ENCODE assay signal across 33 cellular contexts in genomic region chr13:21691500-21691899, GRCh38. TPM values are rescaled to one million over a fixed set of nuclear protein-coding genes. Genes with fewer than 3 reads are reported as not detected.
"Had no signal": no experiment of that assay in that cellular context is flagged by ENCODE, and none has a peak within 500 bp of the region (broad histone marks: within the 10 kb centered on the region; RNA-seq: fewer than 3 reads in every experiment).

No MANE protein-coding gene starts in this region.

- H3K4me3 ChIP-seq: adrenal gland, ascending aorta, body of pancreas, breast epithelium, cardiac muscle cell had no signal

- DNase-seq: activated effector memory CD4-positive, alpha-beta T cell treated with anti-CD3 and anti-CD28 coated beads, Interleukin-2, amount 50 U/mL, for 16 hours; activated effector memory CD4-positive, alpha-beta T cell treated with Interleukin-2 at 50 U/mL for 16 hours; activated gamma-delta T cell; activated gamma-delta T cell treated with Interleukin-2 at 50 U/mL for 16 hours; activated naive CD4-positive, alpha-beta T cell; activated naive CD4-positive, alpha-beta T cell treated with anti-CD3 and anti-CD28 coated beads for 36 hours; activated naive CD4-positive, alpha-beta T cell treated with anti-CD3 and anti-CD28 coated beads, Interleukin-2, amount 10 ng/mL, durations not matched to agents 7 days and 5 days; activated naive CD4-positive, alpha-beta T cell treated with anti-CD3 and anti-CD28 coated beads, Interleukin-2, amount 50 U/mL, for 16 hours; activated naive CD4-positive, alpha-beta T cell treated with Interleukin-2 at 50 U/mL for 16 hours; activated naive CD8-positive, alpha-beta T cell treated with anti-CD3 and anti-CD28 coated beads for 36 hours; activated naive CD8-positive, alpha-beta T cell treated with anti-CD3 and anti-CD28 coated beads, Interleukin-2, amount 10 ng/mL, durations not matched to agents 7 days and 5 days; activated naive CD8-positive, alpha-beta T cell treated with anti-CD3 and anti-CD28 coated beads, Interleukin-2, amount 50 U/mL, for 24 hours; activated T-cell treated with anti-CD3 and anti-CD28 coated beads for 4 hours; activated T-cell treated with anti-CD3 and anti-CD28 coated beads, Interleukin-2, amount 50 U/mL, for 1 hour; activated T-cell treated with anti-CD3 and anti-CD28 coated beads, Interleukin-2, amount 50 U/mL, for 24 hours; activated T-cell treated with anti-CD3 and anti-CD28 coated beads, Interleukin-2, amount 50 U/mL, for 4 hours; activated T-cell treated with anti-CD3 and anti-CD28 coated beads, Interleukin-2, amount 50 U/mL, for 48 hours; activated T-cell treated with anti-CD3 and anti-CD28 coated beads, Interleukin-2, amount 50 U/mL, for 72 hours; adrenal gland; amniotic stem cell; amygdala; anterior cingulate cortex; aorta; body of pancreas; brain microvascular endothelial cell; caudate nucleus; central memory CD4-positive, alpha-beta T cell; cerebellar nuclear complex had no signal

- H3K9me3 ChIP-seq: adrenal gland, ascending aorta, body of pancreas, breast epithelium had no signal

- H3K27me3 ChIP-seq: adrenal gland, ascending aorta, body of pancreas, brain microvascular endothelial cell had no signal

- H3K36me3 ChIP-seq: adrenal gland, ascending aorta, brain microvascular endothelial cell, breast epithelium, cardiac muscle cell had no signal

- ATAC-seq: activated naive CD4-positive, alpha-beta T cell treated with anti-CD3 and anti-CD28 coated beads, Interleukin-2, amount 50 U/mL, for 72 hours; activated naive CD8-positive, alpha-beta T cell treated with anti-CD3 and anti-CD28 coated beads, Interleukin-2, amount 50 U/mL, for 24 hours; activated T-cell treated with anti-CD3 and anti-CD28 coated beads, Interleukin-2, amount 50 U/mL, for 4 hours; activated T-cell treated with anti-CD3 and anti-CD28 coated beads, Interleukin-2, amount 50 U/mL, for 72 hours; activated T-helper 17 cell treated with anti-CD3 and anti-CD28 coated beads, Interleukin-2, amount 50 U/mL, for 72 hours; body of pancreas had no signal

- H3K27ac ChIP-seq: adrenal gland, ascending aorta, body of pancreas, brain microvascular endothelial cell, breast epithelium, cardiac muscle cell had no signal

- H3K4me1 ChIP-seq: ascending aorta, body of pancreas, breast epithelium had no signal

RNA-seq across cellular contexts. Expression of gene FGF9, which starts 20.6 kb away (rescaled TPM):
- total RNA-seq: activated naive CD4-positive, alpha-beta T cell treated with anti-CD3 and anti-CD28 coated beads for 36 hours; ascending aorta had no signal
